ENCODE assay signal across 22 cellular contexts in genomic region chr14:97336179-97336578, GRCh38.
DNase-seq lines count a peak whose midpoint lies in the region; ATAC-seq and TF ChIP-seq lines count a peak whose summit lies in the region.
"Had no signal": no experiment of that assay in that cellular context is flagged by ENCODE, and none has a peak within 500 bp of the region (broad histone marks: within the 10 kb centered on the region; RNA-seq: fewer than 3 reads in every experiment).

No MANE protein-coding gene starts in this region.

- H3K27ac Mint-ChIP-seq in activated CD8-positive, alpha-beta T cell treated with anti-CD3 and anti-CD28 coated beads, Interleukin-2, amount 10 ng/mL, durations not matched to agents 7 days and 5 days, result peak overlapping the region; percentile 22
- no peak overlapping the region for H3K27ac Mint-ChIP-seq in activated CD8-positive, alpha-beta T cell treated with anti-CD3 and anti-CD28 coated beads for 36 hours
- peak overlapping the region in 5 of 6 donors; percentile 2 to 21 (median 9) for H3K27ac Mint-ChIP-seq in immature natural killer cell
- H3K27ac Mint-ChIP-seq: CD14-positive monocyte, GM23338 had no signal

- no peak overlapping the region for H3K4me3 Mint-ChIP-seq in activated CD8-positive, alpha-beta T cell treated with anti-CD3 and anti-CD28 coated beads, Interleukin-2, amount 10 ng/mL, durations not matched to agents 7 days and 5 days
- no peak overlapping the region for H3K4me3 Mint-ChIP-seq in activated CD8-positive, alpha-beta T cell treated with anti-CD3 and anti-CD28 coated beads for 36 hours
- peak overlapping the region in 1 of 5 donors; percentile 1 for H3K4me3 Mint-ChIP-seq in immature natural killer cell
- H3K4me3 Mint-ChIP-seq: CD14-positive monocyte, GM23338 had no signal

- no peak overlapping the region for H3K4me3 ChIP-seq in Jurkat, Clone E6-1 (ENCODE audit: low read length)
- H3K4me3 ChIP-seq: GM23338 had no signal

- peak; percentile 24 for DNase-seq in activated CD8-positive, alpha-beta T cell treated with anti-CD3 and anti-CD28 coated beads, Interleukin-2, amount 10 ng/mL, durations not matched to agents 7 days and 5 days
- DNase-seq in activated CD8-positive, alpha-beta T cell treated with anti-CD3 and anti-CD28 coated beads for 36 hours, result no peak
- peak; percentile 59 for DNase-seq in Jurkat, Clone E6-1 (ENCODE audit: low read depth, low spot score)
- no peak for DNase-seq in immature natural killer cell
- no peak for DNase-seq in NCI-H1436 (lab: John Stamatoyannopoulos, UW)
- DNase-seq: 8988T, COR-L47, DMS 273 treated with DMSO at 0.1 percent for 48 hours, HCEC 1CT, MV-4-11, NCI-H187, NCI-H2227 treated with DMSO at 0.1 percent for 48 hours, NCI-H524, NCI-H82, OCI-M1, Right ventricle myocardium superior had no signal

- H3K9me3 Mint-ChIP-seq in activated CD8-positive, alpha-beta T cell treated with anti-CD3 and anti-CD28 coated beads, Interleukin-2, amount 10 ng/mL, durations not matched to agents 7 days and 5 days (ENCODE audit: insufficient read depth), result peaks cover 15% of the 10 kb centered on the region
- H3K9me3 Mint-ChIP-seq in activated CD8-positive, alpha-beta T cell treated with anti-CD3 and anti-CD28 coated beads for 36 hours, result peaks cover 12% of the 10 kb centered on the region
- H3K9me3 Mint-ChIP-seq in immature natural killer cell, result peaks cover 0 to 5% (median 2%) of the 10 kb centered on the region in 6 donors

- peak overlapping the region; percentile 38 for H3K27ac ChIP-seq in temporal lobe (ENCODE audit: low read depth, low read length)
- H3K27ac ChIP-seq: KMS-11 had no signal

- H3K36me3 Mint-ChIP-seq in activated CD8-positive, alpha-beta T cell treated with anti-CD3 and anti-CD28 coated beads, Interleukin-2, amount 10 ng/mL, durations not matched to agents 7 days and 5 days (ENCODE audit: low read depth), result peaks cover 15% of the 10 kb centered on the region
- no peaks in the 10 kb centered on the region for H3K36me3 Mint-ChIP-seq in activated CD8-positive, alpha-beta T cell treated with anti-CD3 and anti-CD28 coated beads for 36 hours (ENCODE audit: low read depth)
- peaks cover 0 to 4% (median 3%) of the 10 kb centered on the region in 3 donors for H3K36me3 Mint-ChIP-seq in immature natural killer cell
- H3K36me3 Mint-ChIP-seq: CD14-positive monocyte had no signal

- H3K27me3 Mint-ChIP-seq in activated CD8-positive, alpha-beta T cell treated with anti-CD3 and anti-CD28 coated beads, Interleukin-2, amount 10 ng/mL, durations not matched to agents 7 days and 5 days (ENCODE audit: low read depth), result peaks cover 7% of the 10 kb centered on the region
- H3K27me3 Mint-ChIP-seq in activated CD8-positive, alpha-beta T cell treated with anti-CD3 and anti-CD28 coated beads for 36 hours, result no peaks in the 10 kb centered on the region
- peaks cover 0 to 5% (median 0%) of the 10 kb centered on the region in 3 donors for H3K27me3 Mint-ChIP-seq in immature natural killer cell (ENCODE audit: low read depth in 3 of 3)

- ATAC-seq in activated CD8-positive, alpha-beta T cell treated with anti-CD3 and anti-CD28 coated beads, Interleukin-2, amount 10 ng/mL, durations not matched to agents 7 days and 5 days, result no peak
- ATAC-seq in activated CD8-positive, alpha-beta T cell treated with anti-CD3 and anti-CD28 coated beads for 36 hours, result no peak
- ATAC-seq in GM18873 (IDR thresholded peaks at IDR 0.05; ENCODE audit: low FRiP score, unreplicated experiment), result no peak
- ATAC-seq in GM21576 (IDR thresholded peaks at IDR 0.05; ENCODE audit: unreplicated experiment), result no peak
- ATAC-seq: GM23338 had no signal

- no peak for TF ChIP-seq CTCF in activated CD8-positive, alpha-beta T cell treated with anti-CD3 and anti-CD28 coated beads for 36 hours (IDR thresholded peaks at IDR 0.05)

- intact Hi-C loops in activated CD8-positive, alpha-beta T cell treated with anti-CD3 and anti-CD28 coated beads for 36 hours (cut with micrococcal nuclease), result no loop called here

- CTCF ChIA-PET in activated CD8-positive, alpha-beta T cell treated with anti-CD3 and anti-CD28 coated beads, Interleukin-2, amount 10 ng/mL, durations not matched to agents 7 days and 5 days (lab: Charles Lee), result interaction anchor here (1.0 kb wide), 1 partner anchor 371 kb away, joined by 3 read pairs; no protein-coding TSS in a partner anchor
- CTCF ChIA-PET in activated CD8-positive, alpha-beta T cell treated with anti-CD3 and anti-CD28 coated beads for 36 hours (lab: Charles Lee), result interaction anchor here (1.0 kb wide), 1 partner anchor 9 kb away, joined by 3 read pairs; no protein-coding TSS in a partner anchor

- peaks cover 30% of the 10 kb centered on the region for H3K4me1 Mint-ChIP-seq in activated CD8-positive, alpha-beta T cell treated with anti-CD3 and anti-CD28 coated beads, Interleukin-2, amount 10 ng/mL, durations not matched to agents 7 days and 5 days (ENCODE audit: low read depth)
- peaks cover 26% of the 10 kb centered on the region for H3K4me1 Mint-ChIP-seq in activated CD8-positive, alpha-beta T cell treated with anti-CD3 and anti-CD28 coated beads for 36 hours (ENCODE audit: low read depth)
- peaks cover 24 to 37% of the 10 kb centered on the region in 2 donors for H3K4me1 Mint-ChIP-seq in immature natural killer cell
- H3K4me1 Mint-ChIP-seq: CD14-positive monocyte had no signal

- POLR2A ChIA-PET in activated CD8-positive, alpha-beta T cell treated with anti-CD3 and anti-CD28 coated beads, Interleukin-2, amount 10 ng/mL, durations not matched to agents 7 days and 5 days (lab: Charles Lee), result no interaction called here
- POLR2A ChIA-PET in activated CD8-positive, alpha-beta T cell treated with anti-CD3 and anti-CD28 coated beads for 36 hours (lab: Charles Lee), result no interaction called here

Comparison
In these comparisons a context has a peak if more than half of its experiments do, and no peak if none do; other contexts are left out.
1. DNase-seq: peak in activated CD8-positive, alpha-beta T cell treated with anti-CD3 and anti-CD28 coated beads, Interleukin-2, amount 10 ng/mL, durations not matched to agents 7 days and 5 days (single experiment) and Jurkat, Clone E6-1 (single experiment); none in activated CD8-positive, alpha-beta T cell treated with anti-CD3 and anti-CD28 coated beads for 36 hours (single experiment), immature natural killer cell (0 of 3) and NCI-H1436 (single experiment).